ENCODE assay signal across 1 cellular context in genomic region chr4:133154725-133155124, GRCh38.
TF ChIP-seq lines count a peak whose summit lies in the region.

No MANE protein-coding gene starts in this region.

TF ChIP-seq in GM23338, 12 proteins besides CTCF, POLR2A, EP300 and RAD21 (continued from another document):
- TF ChIP-seq ZNF462 (CRISPR knock-in tag; IDR thresholded peaks at IDR 0.05) (no peak), ETS1 (IDR thresholded peaks at IDR 0.05) (no peak), CREB1 (CRISPR knock-in tag; IDR thresholded peaks at IDR 0.05; ENCODE audit: low read depth) (no peak)
